In genomic region chr13:69676286-69676685, GRCh38 we compare ENCODE assay signal across 2 cellular contexts.
TF ChIP-seq lines count a peak whose summit lies in the region.

No MANE protein-coding gene starts in this region.

TF ChIP-seq in HEK293T, 16 proteins besides CTCF, POLR2A, EP300 and RAD21 (continued from another document):
- no peak for TF ChIP-seq NFRKB (IDR thresholded peaks at IDR 0.05)
TF ChIP-seq in HEK293T: peak in this region for 2.

TF ChIP-seq in GM12878, 131 proteins besides CTCF, POLR2A, EP300 and RAD21 (continued from another document):
- TF ChIP-seq ZBTB40 (IDR thresholded peaks at IDR 0.05; ENCODE audit: borderline replicate concordance) (no peak), SMAD1 (IDR thresholded peaks at IDR 0.05; ENCODE audit: low read depth, partially characterized antibody) (no peak), IRF5 (IDR thresholded peaks at IDR 0.05; ENCODE audit: borderline replicate concordance) (no peak), TCF3 (IDR thresholded peaks at IDR 0.05; ENCODE audit: borderline replicate concordance, insufficient read depth, low read depth, low read length) (no peak), USF1 (IDR thresholded peaks at IDR 0.05; ENCODE audit: borderline replicate concordance, extremely low read length, insufficient read depth, low read depth, low read length) (no peak), DPF2 (IDR thresholded peaks at IDR 0.05) (no peak), ETV6 (conservative IDR thresholded peaks at IDR 0.05 in 1 of 2, IDR thresholded peaks at IDR 0.05 in 1 of 2; ENCODE audit: borderline replicate concordance in 1 of 2, low read depth in 1 of 2) (no peak), NR2F1 (conservative IDR thresholded peaks at IDR 0.05) (no peak), ESRRA (IDR thresholded peaks at IDR 0.05; ENCODE audit: low read length) (no peak), HDAC2 (IDR thresholded peaks at IDR 0.05) (no peak), IRF3 (IDR thresholded peaks at IDR 0.05) (no peak), RCOR1 (conservative IDR thresholded peaks at IDR 0.05; ENCODE audit: low read depth, low read length) (no peak), GABPA (IDR thresholded peaks at IDR 0.05; ENCODE audit: low read depth) (no peak), HDAC6 (IDR thresholded peaks at IDR 0.05; ENCODE audit: unreplicated experiment) (no peak)
